Comparison of ENCODE assay signal across 7 cellular contexts in the genomic region with DNA sequence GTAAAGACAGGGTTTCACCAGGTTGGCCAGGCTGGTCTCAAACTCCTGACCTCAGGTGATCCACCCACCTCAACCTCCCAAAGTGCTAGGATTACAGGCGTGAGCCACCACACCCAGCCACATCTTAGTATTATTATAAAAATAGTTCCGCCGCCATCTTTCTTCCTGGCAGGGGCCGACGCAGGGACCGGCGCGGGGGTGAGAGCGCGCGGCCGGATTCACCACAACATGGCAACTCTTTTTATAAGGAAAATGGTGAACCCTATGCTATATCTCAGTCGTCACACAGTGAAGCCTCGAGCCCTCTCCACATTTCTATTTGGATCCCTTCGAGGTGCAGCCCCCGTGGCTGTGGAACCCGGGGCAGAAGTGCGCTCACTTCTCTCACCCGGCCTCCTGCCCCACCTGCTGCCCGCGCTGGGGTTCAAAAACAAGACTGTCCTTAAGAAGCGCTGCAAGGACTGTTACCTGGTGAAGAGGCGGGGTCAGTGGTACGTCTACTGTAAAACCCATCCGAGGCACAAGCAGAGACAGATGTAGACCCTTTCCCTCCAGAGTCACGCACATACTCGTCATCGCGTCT. TPM values are rescaled to one million over a fixed set of nuclear protein-coding genes. Genes with fewer than 3 reads are reported as not detected.
A peak's percentile ranks its signal among the peaks of the same experiment; 100 is the strongest.
DNase-seq lines count a peak whose midpoint lies in the region; ATAC-seq, FAIRE-seq and TF ChIP-seq lines count a peak whose summit lies in the region.
"Not testable (repeated sequence)": the region's sequence is repeated elsewhere in the genome, so short reads cannot be mapped to it uniquely, and the experiment has no call there.

No MANE protein-coding gene starts in this region.

- not testable (repeated sequence) for H4K20me1 ChIP-seq in H1 (replicated peaks in 1 of 2; ENCODE audit: control insufficient read depth in 1 of 2, insufficient read depth in 2 of 2, low read length in 2 of 2)

- not testable (repeated sequence) for TF ChIP-seq CTCF in CD8-positive, alpha-beta T cell (IDR thresholded peaks at IDR 0.05); WTC11 (IDR thresholded peaks at IDR 0.05); H1 (IDR thresholded peaks at IDR 0.05; ENCODE audit: control extremely low read depth in 1 of 3, insufficient read depth in 1 of 3, low read depth in 1 of 3, low read length in 3 of 3)

- not testable (repeated sequence) for H3K36me3 Mint-ChIP-seq in CD8-positive, alpha-beta T cell; IgD-negative memory B cell; WTC11; activated T-helper 17 cell treated with anti-CD3 and anti-CD28 coated beads, Interleukin-2, amount 50 U/mL, for 72 hours (ENCODE audit: low read depth); naive thymus-derived CD8-positive, alpha-beta T cell; stimulated activated effector memory CD8-positive, alpha-beta T cell treated with anti-CD3 and anti-CD28 coated beads, Interleukin-12 subunit alpha, Interleukin-12 subunit beta, amount 100 ng/mL, for 72 hours

- peak overlapping the region; percentile 96 for H3K27ac Mint-ChIP-seq in CD8-positive, alpha-beta T cell
- H3K27ac Mint-ChIP-seq in IgD-negative memory B cell (peak overlapping the region in 2 of 3 donors; percentile 84 to 97), WTC11 (peak overlapping the region; percentile 38)
- H3K27ac Mint-ChIP-seq in activated T-helper 17 cell treated with anti-CD3 and anti-CD28 coated beads, Interleukin-2, amount 50 U/mL, for 72 hours, result not testable (repeated sequence)
- peak overlapping the region; percentile 64 to 99 (median 96) for H3K27ac Mint-ChIP-seq in naive thymus-derived CD8-positive, alpha-beta T cell
- peak overlapping the region; percentile 95 for H3K27ac Mint-ChIP-seq in stimulated activated effector memory CD8-positive, alpha-beta T cell treated with anti-CD3 and anti-CD28 coated beads, Interleukin-12 subunit alpha, Interleukin-12 subunit beta, amount 100 ng/mL, for 72 hours

- not testable (repeated sequence) for H4K5ac ChIP-seq in H1 (ENCODE audit: insufficient read length, low read depth, low read length)

- not testable (repeated sequence) for H4K91ac ChIP-seq in H1 (replicated peaks; ENCODE audit: insufficient read length, low read length)

- not testable (repeated sequence) for H2AFZ ChIP-seq in H1 (ENCODE audit: low read length)

- CTCF ChIA-PET in CD8-positive, alpha-beta T cell (lab: Charles Lee); H1 (lab: Charles Lee; ENCODE audit: partially characterized antibody): not testable (repeated sequence)
- CTCF ChIA-PET in WTC11 (lab: Charles Lee), result interaction anchor here (0.7 kb wide), 1 partner anchor 8 kb away, joined by 3 read pairs; no protein-coding TSS in a partner anchor

- TF ChIP-seq POLR2A in H1 (IDR thresholded peaks at IDR 0.05; ENCODE audit: control extremely low read depth in 1 of 2, low read depth in 2 of 2, low read length in 2 of 2), result not testable (repeated sequence)

- peak; percentile 71 for FAIRE-seq in H1 (lab: Jason Lieb, UNC)

- H3K4me1 ChIP-seq in CD8-positive, alpha-beta T cell (ENCODE audit: insufficient read depth, low read length), result peaks cover 31% of the 10 kb centered on the region
- H3K4me1 ChIP-seq in H1 (replicated peaks in 1 of 4; ENCODE audit: control insufficient read depth in 3 of 4, insufficient read depth in 4 of 4, low read length in 3 of 4), result not testable (repeated sequence)

- not testable (repeated sequence) for DNase-seq in CD8-positive, alpha-beta T cell; WTC11 (ENCODE audit: low spot score); H1 (ENCODE audit: low read depth in 1 of 2, low spot score in 2 of 2); naive thymus-derived CD8-positive, alpha-beta T cell; stimulated activated effector memory CD8-positive, alpha-beta T cell treated with anti-CD3 and anti-CD28 coated beads, Interleukin-12 subunit alpha, Interleukin-12 subunit beta, amount 100 ng/mL, for 72 hours (ENCODE audit: low spot score in 2 of 2)

- H3K79me2 ChIP-seq in H1 (ENCODE audit: control insufficient read depth in 1 of 2, insufficient read depth in 2 of 2, low read length in 2 of 2), result not testable (repeated sequence)

- H3K27me3 Mint-ChIP-seq in CD8-positive, alpha-beta T cell (ENCODE audit: low read depth); IgD-negative memory B cell; WTC11 (ENCODE audit: low read depth); activated T-helper 17 cell treated with anti-CD3 and anti-CD28 coated beads, Interleukin-2, amount 50 U/mL, for 72 hours; naive thymus-derived CD8-positive, alpha-beta T cell: not testable (repeated sequence)

- H3K14ac ChIP-seq in H1 (ENCODE audit: insufficient read length), result not testable (repeated sequence)

- not testable (repeated sequence) for H3K18ac ChIP-seq in H1 (ENCODE audit: extremely low read depth, low read length)

- intact Hi-C loops in CD8-positive, alpha-beta T cell (cut with DNase I, micrococcal nuclease), result not testable (repeated sequence)

- H3K4me3 ChIP-seq in CD8-positive, alpha-beta T cell (ENCODE audit: low read depth, low read length); H1 (ENCODE audit: extremely low read depth in 1 of 4, insufficient read depth in 2 of 4, low read depth in 3 of 4, low read length in 4 of 4): not testable (repeated sequence)

- not testable (repeated sequence) for H3K4ac ChIP-seq in H1 (replicated peaks; ENCODE audit: insufficient read length, low read depth, low read length)

- H2BK15ac ChIP-seq in H1 (ENCODE audit: low read length), result not testable (repeated sequence)

- not testable (repeated sequence) for TF ChIP-seq RAD21 in H1 (IDR thresholded peaks at IDR 0.05 in 1 of 2, conservative IDR thresholded peaks at IDR 0.05 in 1 of 2; ENCODE audit: low read depth in 2 of 2, low read length in 2 of 2)

- not testable (repeated sequence) for H3K56ac ChIP-seq in H1 (replicated peaks; ENCODE audit: insufficient read length, low read depth, low read length)

- not testable (repeated sequence) for H2BK12ac ChIP-seq in H1 (ENCODE audit: low read depth, low read length)

- WGBS in H1 (ENCODE audit: extremely low coverage in 1 of 2, insufficient coverage in 1 of 2, insufficient read length in 1 of 2, insufficient replicate concordance in 2 of 2, low coverage in 1 of 2, low lambda C conversion rate in 2 of 2, missing lambda C conversion rate in 1 of 2), 2 experiments, result 93% methylated on average over 29 of the region's 29 CpGs; no CpG with 5 or more reads in 1 of the 2 experiments

- not testable (repeated sequence) for H3K27me3 ChIP-seq in CD8-positive, alpha-beta T cell (ENCODE audit: insufficient read depth, low read length); H1 (replicated peaks in 1 of 4; ENCODE audit: control insufficient read depth in 3 of 4, extremely low read depth in 1 of 4, insufficient read depth in 3 of 4, low read length in 3 of 4)

- ATAC-seq in CD8-positive, alpha-beta T cell; WTC11; activated T-helper 17 cell treated with anti-CD3 and anti-CD28 coated beads, Interleukin-2, amount 50 U/mL, for 72 hours (replicated peaks); naive thymus-derived CD8-positive, alpha-beta T cell; stimulated activated effector memory CD8-positive, alpha-beta T cell treated with anti-CD3 and anti-CD28 coated beads, Interleukin-12 subunit alpha, Interleukin-12 subunit beta, amount 100 ng/mL, for 72 hours: not testable (repeated sequence)

- POLR2A ChIA-PET in CD8-positive, alpha-beta T cell (lab: Charles Lee); WTC11 (lab: Charles Lee): not testable (repeated sequence)
- POLR2A ChIA-PET in H1 (lab: Charles Lee; ENCODE audit: partially characterized antibody), result interaction anchor here (32.2 kb wide), 1 partner anchor 26 kb away, joined by 1553 read pairs; no protein-coding TSS in a partner anchor
- POLR2A ChIA-PET in naive thymus-derived CD8-positive, alpha-beta T cell (lab: Charles Lee), result interaction anchor here (0.6 kb wide), 1 partner anchor 22 kb away, joined by 3 read pairs; no protein-coding TSS in a partner anchor

- peak overlapping the region; percentile 26 for H3K4me3 Mint-ChIP-seq in CD8-positive, alpha-beta T cell
- H3K4me3 Mint-ChIP-seq in IgD-negative memory B cell, result peak overlapping the region in 2 of 4 donors; percentile 57 to 95
- not testable (repeated sequence) for H3K4me3 Mint-ChIP-seq in WTC11
- peak overlapping the region; percentile 87 for H3K4me3 Mint-ChIP-seq in activated T-helper 17 cell treated with anti-CD3 and anti-CD28 coated beads, Interleukin-2, amount 50 U/mL, for 72 hours
- peak overlapping the region in 4 of 10 donors; percentile 15 to 60 (median 32) for H3K4me3 Mint-ChIP-seq in naive thymus-derived CD8-positive, alpha-beta T cell
- peak overlapping the region; percentile 82 for H3K4me3 Mint-ChIP-seq in stimulated activated effector memory CD8-positive, alpha-beta T cell treated with anti-CD3 and anti-CD28 coated beads, Interleukin-12 subunit alpha, Interleukin-12 subunit beta, amount 100 ng/mL, for 72 hours

- H3K23me2 ChIP-seq in H1 (ENCODE audit: low read depth, low read length), result not testable (repeated sequence)

- H3K9me3 ChIP-seq in CD8-positive, alpha-beta T cell (ENCODE audit: low read length); H1 (ENCODE audit: insufficient read depth in 2 of 2, low read depth in 1 of 2, low read length in 1 of 2): not testable (repeated sequence)

- H2BK120ac ChIP-seq in H1 (replicated peaks; ENCODE audit: low read depth, low read length), result not testable (repeated sequence)

- H3K27ac ChIP-seq in CD8-positive, alpha-beta T cell (ENCODE audit: low read depth, low read length); H1 (ENCODE audit: low read depth, low read length): not testable (repeated sequence)

- not testable (repeated sequence) for H2BK20ac ChIP-seq in H1 (ENCODE audit: low read length)

- H3K36me3 ChIP-seq in CD8-positive, alpha-beta T cell (ENCODE audit: insufficient read depth, low read length); H1 (ENCODE audit: control insufficient read depth in 2 of 4, insufficient read depth in 4 of 4, low read length in 3 of 4): not testable (repeated sequence)

- H2BK5ac ChIP-seq in H1 (ENCODE audit: low read depth, low read length), result not testable (repeated sequence)

- H3K9me3 Mint-ChIP-seq in CD8-positive, alpha-beta T cell; IgD-negative memory B cell; WTC11; activated T-helper 17 cell treated with anti-CD3 and anti-CD28 coated beads, Interleukin-2, amount 50 U/mL, for 72 hours; naive thymus-derived CD8-positive, alpha-beta T cell; stimulated activated effector memory CD8-positive, alpha-beta T cell treated with anti-CD3 and anti-CD28 coated beads, Interleukin-12 subunit alpha, Interleukin-12 subunit beta, amount 100 ng/mL, for 72 hours: not testable (repeated sequence)

- TF ChIP-seq EP300 in H1 (IDR thresholded peaks at IDR 0.05; ENCODE audit: borderline replicate concordance in 1 of 2, low read depth in 2 of 2, low read length in 2 of 2), result not testable (repeated sequence)

- H3K23ac ChIP-seq in H1 (ENCODE audit: insufficient read length), result not testable (repeated sequence)

- not testable (repeated sequence) for H3K9ac ChIP-seq in H1 (replicated peaks in 1 of 4; ENCODE audit: extremely low read depth in 1 of 4, low read depth in 3 of 4, low read length in 3 of 4)

- not testable (repeated sequence) for H3K4me2 ChIP-seq in H1 (ENCODE audit: insufficient read depth in 1 of 2, low read depth in 2 of 2, low read length in 2 of 2)

- H3K79me1 ChIP-seq in H1 (ENCODE audit: low read depth, low read length), result not testable (repeated sequence)

- peaks cover 37% of the 10 kb centered on the region for H3K4me1 Mint-ChIP-seq in CD8-positive, alpha-beta T cell (ENCODE audit: low read depth)
- H3K4me1 Mint-ChIP-seq in IgD-negative memory B cell, result peaks cover 24 to 31% (median 30%) of the 10 kb centered on the region in 3 donors
- H3K4me1 Mint-ChIP-seq in WTC11, result peaks cover 31% of the 10 kb centered on the region
- peaks cover 15% of the 10 kb centered on the region for H3K4me1 Mint-ChIP-seq in activated T-helper 17 cell treated with anti-CD3 and anti-CD28 coated beads, Interleukin-2, amount 50 U/mL, for 72 hours
- peaks cover 20 to 44% (median 41%) of the 10 kb centered on the region in 4 donors for H3K4me1 Mint-ChIP-seq in naive thymus-derived CD8-positive, alpha-beta T cell
- peaks cover 36% of the 10 kb centered on the region for H3K4me1 Mint-ChIP-seq in stimulated activated effector memory CD8-positive, alpha-beta T cell treated with anti-CD3 and anti-CD28 coated beads, Interleukin-12 subunit alpha, Interleukin-12 subunit beta, amount 100 ng/mL, for 72 hours

- H2AK5ac ChIP-seq in H1 (ENCODE audit: low read depth, low read length), result not testable (repeated sequence)

- H4K8ac ChIP-seq in H1 (ENCODE audit: extremely low read depth, insufficient read depth, low read length), result peak overlapping the region; percentile 35; the same call in 1 of the 2 replicates

RNA-seq across cellular contexts. Expression of gene PCBP1, which starts 15.1 kb away (rescaled TPM):
- total RNA-seq in CD8-positive, alpha-beta T cell, result 100 to 1,000 TPM; 239 to 255 TPM
- polyA plus RNA-seq in IgD-negative memory B cell, result 123 TPM
- 489 to 528 TPM (median 518 TPM) in 3 replicates for total RNA-seq in WTC11 (2021)
- total RNA-seq in activated T-helper 17 cell treated with anti-CD3 and anti-CD28 coated beads, Interleukin-2, amount 50 U/mL, for 72 hours, result 100 to 1,000 TPM; 385 to 468 TPM
- total RNA-seq in H1 (2021; fragmentation: NEBNext Ultra II Directional; extraction: Animal tissue kit (Norgen Biotek cat#: 25700)), result 493 and 511 TPM in 2 replicates
- polyA plus RNA-seq in H1 (2011; rRNA removed), result 279 and 316 TPM in 2 replicates
- polyA plus RNA-seq in H1 (2011; cell fraction: cytosol; rRNA removed), result 181 TPM
- 208 TPM for polyA plus RNA-seq in H1 (2011; cell fraction: nucleus; rRNA removed)
- polyA plus RNA-seq in H1 (2012, experiment 1 of 2), result 451 to 481 TPM (median 460 TPM) in 4 replicates
- 526 TPM for polyA plus RNA-seq in H1 (2012, experiment 2 of 2)
- polyA plus RNA-seq in H1 (2013, experiment 1 of 2), result 268 TPM
- 272 TPM for polyA plus RNA-seq in H1 (2013, experiment 2 of 2)
- polyA minus RNA-seq in H1 (2011; rRNA and poly(A)+ RNA removed), result 108 and 124 TPM in 2 replicates
- polyA minus RNA-seq in H1 (2011; cell fraction: cytosol; rRNA and poly(A)+ RNA removed), result 164 TPM
- polyA minus RNA-seq in H1 (2011; cell fraction: nucleus; rRNA and poly(A)+ RNA removed), result 102 TPM
- 100 to 1,000 TPM; 386 to 393 TPM for total RNA-seq in naive thymus-derived CD8-positive, alpha-beta T cell
- polyA plus RNA-seq in naive thymus-derived CD8-positive, alpha-beta T cell, result 100 to 1,000 TPM; 159 to 218 (median 195) TPM
